Comparison of ENCODE assay signal across 17 cellular contexts in genomic region chr10:61076572-61077114, GRCh38.
DNase-seq lines count a peak whose midpoint lies in the region; ATAC-seq, FAIRE-seq and TF ChIP-seq lines count a peak whose summit lies in the region.
"Had no signal": no experiment of that assay in that cellular context is flagged by ENCODE, and none has a peak within 500 bp of the region (broad histone marks: within the 10 kb centered on the region; RNA-seq: fewer than 3 reads in every experiment).

No MANE protein-coding gene starts in this region.

- TF ChIP-seq EP300 in SK-N-SH (IDR thresholded peaks at IDR 0.05; ENCODE audit: borderline replicate concordance in 1 of 2, low read depth in 1 of 2, low read length in 1 of 2): peak in 1 of 2 experiments; percentile 52; a peak in 1 of 4 replicates

- ATAC-seq in mucosa of descending colon (peak; percentile 20), GM18858 (IDR thresholded peaks at IDR 0.05; ENCODE audit: unreplicated experiment) (no peak), GM21576 (IDR thresholded peaks at IDR 0.05; ENCODE audit: unreplicated experiment) (no peak)
- ATAC-seq: A549, K562 had no signal

- H3K79me2 ChIP-seq in SK-N-SH (ENCODE audit: insufficient read depth): no peaks in the 10 kb centered on the region
- no peaks in the 10 kb centered on the region for H3K79me2 ChIP-seq in astrocyte (ENCODE audit: insufficient read depth, low read length)

- H3K27ac Mint-ChIP-seq in astrocyte (ENCODE audit: unreplicated experiment): no peak overlapping the region
- H3K27ac Mint-ChIP-seq: CD4-positive, alpha-beta T cell had no signal

- no peaks in the 10 kb centered on the region for H3K27me3 Mint-ChIP-seq in astrocyte (ENCODE audit: low read depth, unreplicated experiment)

- POLR2A ChIA-PET in SK-N-SH (lab: Yijun Ruan, JAX): no interaction called here

- H3K4me3 Mint-ChIP-seq in astrocyte (ENCODE audit: unreplicated experiment): no peak overlapping the region
- H3K4me3 Mint-ChIP-seq: CD4-positive, alpha-beta T cell had no signal

- no peaks in the 10 kb centered on the region for H3K9me3 ChIP-seq in SK-N-SH
- H3K9me3 ChIP-seq in astrocyte (ENCODE audit: insufficient read depth, low read depth, low read length): no peaks in the 10 kb centered on the region
- no peaks in the 10 kb centered on the region for H3K9me3 ChIP-seq in mucosa of descending colon
- H3K9me3 ChIP-seq: A549, Caco-2 had no signal

- no peaks in the 10 kb centered on the region for H3K9me3 Mint-ChIP-seq in astrocyte (ENCODE audit: unreplicated experiment)
- H3K9me3 Mint-ChIP-seq: CD4-positive, alpha-beta T cell had no signal

- WGBS in SK-N-SH (ENCODE audit: low lambda C conversion rate): 90% methylated on average over 1 of the region's 1 CpG

- H3K4me1 ChIP-seq in SK-N-SH (ENCODE audit: control insufficient read depth in 1 of 2, insufficient read depth in 2 of 2, low read depth in 1 of 2, low read length in 1 of 2) (peaks cover 0 to 5% of the 10 kb centered on the region in 2 experiments; a peak in 2 of 4 replicates), astrocyte (ENCODE audit: insufficient read depth, low read length) (no peaks in the 10 kb centered on the region), mucosa of descending colon (ENCODE audit: low read depth) (no peaks in the 10 kb centered on the region)
- H3K4me1 ChIP-seq: A549, Caco-2 had no signal

- no peaks in the 10 kb centered on the region for H3K9me2 ChIP-seq in SK-N-SH

- intact Hi-C loops in mucosa of descending colon (cut with DNase I, micrococcal nuclease): no loop called here

- peak; percentile 9 for FAIRE-seq in astrocyte (lab: Jason Lieb, UNC)
- FAIRE-seq: A549, K562 had no signal

- H3K4me3 ChIP-seq in SK-N-SH (ENCODE audit: low read depth in 2 of 2, low read length in 1 of 2) (no peak overlapping the region), astrocyte (ENCODE audit: insufficient read depth, low read depth, low read length) (no peak overlapping the region), mucosa of descending colon (no peak overlapping the region)
- H3K4me3 ChIP-seq: A549, K562 had no signal

- TF ChIP-seq CTCF in SK-N-SH (IDR thresholded peaks at IDR 0.05) (no peak), astrocyte (IDR thresholded peaks at IDR 0.05; ENCODE audit: insufficient read depth, low read depth, low read length) (no peak), mucosa of descending colon (IDR thresholded peaks at IDR 0.05) (no peak)

- no peak overlapping the region for H2AFZ ChIP-seq in SK-N-SH (ENCODE audit: low read depth)
- H2AFZ ChIP-seq in astrocyte (ENCODE audit: low read depth, low read length): no peak overlapping the region

- no peak overlapping the region for H3K4me2 ChIP-seq in SK-N-SH
- H3K4me2 ChIP-seq in astrocyte (ENCODE audit: low read length): no peak overlapping the region
- H3K4me2 ChIP-seq: A549 had no signal

- H3K27me3 ChIP-seq in SK-N-SH (ENCODE audit: insufficient read depth) (no peaks in the 10 kb centered on the region), astrocyte (ENCODE audit: insufficient read depth, low read length) (no peaks in the 10 kb centered on the region)

- no peaks in the 10 kb centered on the region for H3K4me1 Mint-ChIP-seq in astrocyte (ENCODE audit: low read depth, unreplicated experiment)

- H3K9ac ChIP-seq in SK-N-SH: no peak overlapping the region
- H3K9ac ChIP-seq in astrocyte (ENCODE audit: low read length): no peak overlapping the region

- DNase-seq in Kasumi-1 (lab: John Stamatoyannopoulos, UW) (peak; percentile 70 to 79), SK-N-SH (no peak), astrocyte (ENCODE audit: low read depth) (no peak), mucosa of descending colon (no peak), NCI-H2171 (lab: John Stamatoyannopoulos, UW) (no peak)
- DNase-seq: Caco-2; CD4-positive, alpha-beta T cell; GF-D8; NCI-H1048; NCI-H1436; NCI-H2029 treated with DMSO at 0.1 percent for 48 hours; NCI-H446 treated with DMSO at 0.1 percent for 48 hours; SHP77 had no signal

- H4K20me1 ChIP-seq in SK-N-SH (ENCODE audit: insufficient read depth) (no peaks in the 10 kb centered on the region), astrocyte (ENCODE audit: insufficient read depth, low read length) (no peaks in the 10 kb centered on the region)

- no peak for TF ChIP-seq RAD21 in SK-N-SH (IDR thresholded peaks at IDR 0.05; ENCODE audit: low read length)

- H3K27ac ChIP-seq in SK-N-SH (ENCODE audit: low read depth in 2 of 2, low read length in 1 of 2) (peak overlapping the region in 1 of 2 experiments; percentile 22; a peak in 1 of 4 replicates), astrocyte (ENCODE audit: low read depth, low read length) (no peak overlapping the region)
- H3K27ac ChIP-seq: A549 had no signal

- H3K36me3 Mint-ChIP-seq in astrocyte (ENCODE audit: low read depth, unreplicated experiment): no peaks in the 10 kb centered on the region

- CTCF ChIA-PET in SK-N-SH (lab: Yijun Ruan, JAX): no interaction called here

- H3K36me3 ChIP-seq in SK-N-SH (replicated peaks in 1 of 2; ENCODE audit: control insufficient read depth in 1 of 2, insufficient read depth in 2 of 2, low read length in 1 of 2) (no peaks in the 10 kb centered on the region), astrocyte (ENCODE audit: insufficient read depth, low read length) (no peaks in the 10 kb centered on the region), mucosa of descending colon (ENCODE audit: low read depth) (no peaks in the 10 kb centered on the region)

- H3F3A ChIP-seq in SK-N-SH (replicated peaks; ENCODE audit: insufficient read depth): no peaks in the 10 kb centered on the region

TF ChIP-seq in SK-N-SH, 30 proteins besides CTCF, POLR2A, EP300 and RAD21:
- no peak for TF ChIP-seq FOSL2 (IDR thresholded peaks at IDR 0.05; ENCODE audit: borderline replicate concordance, low read depth)
- no peak for TF ChIP-seq JUND (IDR thresholded peaks at IDR 0.05)
- TF ChIP-seq, protein P1, sequence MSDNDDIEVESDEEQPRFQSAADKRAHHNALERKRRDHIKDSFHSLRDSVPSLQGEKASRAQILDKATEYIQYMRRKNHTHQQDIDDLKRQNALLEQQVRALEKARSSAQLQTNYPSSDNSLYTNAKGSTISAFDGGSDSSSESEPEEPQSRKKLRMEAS (IDR thresholded peaks at IDR 0.05; ENCODE audit: low read depth): no peak
- TF ChIP-seq RCOR1 (IDR thresholded peaks at IDR 0.05; ENCODE audit: low read length): peak; percentile 44; the same call in 1 of the 2 replicates
- peak; percentile 44; the same call in 1 of the 2 replicates for TF ChIP-seq GATA2 (CRISPR knock-in tag; IDR thresholded peaks at IDR 0.05)

Comparison
In these comparisons a context has a peak if more than half of its experiments do, and no peak if none do; other contexts are left out.
1. DNase-seq: peak in Kasumi-1 (2 of 2); none in SK-N-SH (single experiment), astrocyte (single experiment), mucosa of descending colon (0 of 3) and NCI-H2171 (single experiment).